ENCODE assay signal across 1 cellular context in genomic region chr9:137082925-137083290, GRCh38.
TF ChIP-seq lines count a peak whose summit lies in the region.

No MANE protein-coding gene starts in this region.

TF ChIP-seq in SK-N-SH, 30 proteins besides CTCF, POLR2A, EP300 and RAD21 (continued from another document):
- TF ChIP-seq, protein P1, sequence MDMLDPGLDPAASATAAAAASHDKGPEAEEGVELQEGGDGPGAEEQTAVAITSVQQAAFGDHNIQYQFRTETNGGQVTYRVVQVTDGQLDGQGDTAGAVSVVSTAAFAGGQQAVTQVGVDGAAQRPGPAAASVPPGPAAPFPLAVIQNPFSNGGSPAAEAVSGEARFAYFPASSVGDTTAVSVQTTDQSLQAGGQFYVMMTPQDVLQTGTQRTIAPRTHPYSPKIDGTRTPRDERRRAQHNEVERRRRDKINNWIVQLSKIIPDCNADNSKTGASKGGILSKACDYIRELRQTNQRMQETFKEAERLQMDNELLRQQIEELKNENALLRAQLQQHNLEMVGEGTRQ (IDR thresholded peaks at IDR 0.05; ENCODE audit: borderline replicate concordance, low read depth, low read length), result no peak
- TF ChIP-seq TEAD4 (IDR thresholded peaks at IDR 0.05; ENCODE audit: borderline replicate concordance, insufficient read depth), result no peak
- TF ChIP-seq GABPA (IDR thresholded peaks at IDR 0.05; ENCODE audit: low read depth), result no peak
- no peak for TF ChIP-seq POLR2AphosphoS5 (IDR thresholded peaks at IDR 0.05; ENCODE audit: low read depth, low read length)
- TF ChIP-seq MAX (IDR thresholded peaks at IDR 0.05; ENCODE audit: low read depth), result no peak
- TF ChIP-seq RCOR1 (IDR thresholded peaks at IDR 0.05; ENCODE audit: low read length), result no peak
- no peak for TF ChIP-seq SIN3A (IDR thresholded peaks at IDR 0.05; ENCODE audit: borderline replicate concordance, low read depth, low read length)
- TF ChIP-seq FOSL2 (IDR thresholded peaks at IDR 0.05; ENCODE audit: borderline replicate concordance, low read depth), result no peak
- no peak for TF ChIP-seq NRF1 (IDR thresholded peaks at IDR 0.05; ENCODE audit: low read depth, low read length)
